Comparison of ENCODE assay signal across 1 cellular context in the genomic region with DNA sequence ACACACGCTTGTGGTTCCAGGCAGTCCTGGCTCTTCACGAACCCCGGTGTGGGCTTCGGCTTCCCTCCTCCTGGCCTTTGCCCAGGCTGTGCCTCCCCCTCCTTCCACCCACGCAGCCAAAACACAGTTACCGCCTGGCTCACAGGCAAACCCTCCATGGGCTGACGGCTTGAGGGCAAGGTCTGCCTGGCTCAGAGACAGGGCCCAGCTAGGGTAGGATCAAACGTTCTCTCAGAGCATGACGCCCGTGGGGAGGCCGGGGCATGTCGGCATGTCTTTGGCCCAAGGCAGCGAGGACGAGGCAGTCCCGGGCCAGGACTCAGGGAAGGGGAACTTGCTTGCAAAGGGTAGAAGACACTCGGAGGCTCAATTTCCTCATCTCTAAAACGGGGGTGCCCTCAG.
TF ChIP-seq lines count a peak whose summit lies in the region.

No MANE protein-coding gene starts in this region.

TF ChIP-seq in HepG2, 621 proteins besides CTCF, POLR2A, EP300 and RAD21 (continued from another document and continues in another):
- no peak for TF ChIP-seq BCL3 (CRISPR knock-in tag; IDR thresholded peaks at IDR 0.05)
- no peak; the same call in 1 of the 2 replicates for TF ChIP-seq ZNF350 (CRISPR knock-in tag; IDR thresholded peaks at IDR 0.05; ENCODE audit: borderline replicate concordance, low read depth)
- no peak for TF ChIP-seq DR1 (CRISPR knock-in tag; IDR thresholded peaks at IDR 0.05)
- TF ChIP-seq ZNF556 (CRISPR knock-in tag; IDR thresholded peaks at IDR 0.05; ENCODE audit: borderline replicate concordance): no peak
- TF ChIP-seq CHCHD3 (CRISPR knock-in tag; IDR thresholded peaks at IDR 0.05): no peak
- TF ChIP-seq, protein P1, sequence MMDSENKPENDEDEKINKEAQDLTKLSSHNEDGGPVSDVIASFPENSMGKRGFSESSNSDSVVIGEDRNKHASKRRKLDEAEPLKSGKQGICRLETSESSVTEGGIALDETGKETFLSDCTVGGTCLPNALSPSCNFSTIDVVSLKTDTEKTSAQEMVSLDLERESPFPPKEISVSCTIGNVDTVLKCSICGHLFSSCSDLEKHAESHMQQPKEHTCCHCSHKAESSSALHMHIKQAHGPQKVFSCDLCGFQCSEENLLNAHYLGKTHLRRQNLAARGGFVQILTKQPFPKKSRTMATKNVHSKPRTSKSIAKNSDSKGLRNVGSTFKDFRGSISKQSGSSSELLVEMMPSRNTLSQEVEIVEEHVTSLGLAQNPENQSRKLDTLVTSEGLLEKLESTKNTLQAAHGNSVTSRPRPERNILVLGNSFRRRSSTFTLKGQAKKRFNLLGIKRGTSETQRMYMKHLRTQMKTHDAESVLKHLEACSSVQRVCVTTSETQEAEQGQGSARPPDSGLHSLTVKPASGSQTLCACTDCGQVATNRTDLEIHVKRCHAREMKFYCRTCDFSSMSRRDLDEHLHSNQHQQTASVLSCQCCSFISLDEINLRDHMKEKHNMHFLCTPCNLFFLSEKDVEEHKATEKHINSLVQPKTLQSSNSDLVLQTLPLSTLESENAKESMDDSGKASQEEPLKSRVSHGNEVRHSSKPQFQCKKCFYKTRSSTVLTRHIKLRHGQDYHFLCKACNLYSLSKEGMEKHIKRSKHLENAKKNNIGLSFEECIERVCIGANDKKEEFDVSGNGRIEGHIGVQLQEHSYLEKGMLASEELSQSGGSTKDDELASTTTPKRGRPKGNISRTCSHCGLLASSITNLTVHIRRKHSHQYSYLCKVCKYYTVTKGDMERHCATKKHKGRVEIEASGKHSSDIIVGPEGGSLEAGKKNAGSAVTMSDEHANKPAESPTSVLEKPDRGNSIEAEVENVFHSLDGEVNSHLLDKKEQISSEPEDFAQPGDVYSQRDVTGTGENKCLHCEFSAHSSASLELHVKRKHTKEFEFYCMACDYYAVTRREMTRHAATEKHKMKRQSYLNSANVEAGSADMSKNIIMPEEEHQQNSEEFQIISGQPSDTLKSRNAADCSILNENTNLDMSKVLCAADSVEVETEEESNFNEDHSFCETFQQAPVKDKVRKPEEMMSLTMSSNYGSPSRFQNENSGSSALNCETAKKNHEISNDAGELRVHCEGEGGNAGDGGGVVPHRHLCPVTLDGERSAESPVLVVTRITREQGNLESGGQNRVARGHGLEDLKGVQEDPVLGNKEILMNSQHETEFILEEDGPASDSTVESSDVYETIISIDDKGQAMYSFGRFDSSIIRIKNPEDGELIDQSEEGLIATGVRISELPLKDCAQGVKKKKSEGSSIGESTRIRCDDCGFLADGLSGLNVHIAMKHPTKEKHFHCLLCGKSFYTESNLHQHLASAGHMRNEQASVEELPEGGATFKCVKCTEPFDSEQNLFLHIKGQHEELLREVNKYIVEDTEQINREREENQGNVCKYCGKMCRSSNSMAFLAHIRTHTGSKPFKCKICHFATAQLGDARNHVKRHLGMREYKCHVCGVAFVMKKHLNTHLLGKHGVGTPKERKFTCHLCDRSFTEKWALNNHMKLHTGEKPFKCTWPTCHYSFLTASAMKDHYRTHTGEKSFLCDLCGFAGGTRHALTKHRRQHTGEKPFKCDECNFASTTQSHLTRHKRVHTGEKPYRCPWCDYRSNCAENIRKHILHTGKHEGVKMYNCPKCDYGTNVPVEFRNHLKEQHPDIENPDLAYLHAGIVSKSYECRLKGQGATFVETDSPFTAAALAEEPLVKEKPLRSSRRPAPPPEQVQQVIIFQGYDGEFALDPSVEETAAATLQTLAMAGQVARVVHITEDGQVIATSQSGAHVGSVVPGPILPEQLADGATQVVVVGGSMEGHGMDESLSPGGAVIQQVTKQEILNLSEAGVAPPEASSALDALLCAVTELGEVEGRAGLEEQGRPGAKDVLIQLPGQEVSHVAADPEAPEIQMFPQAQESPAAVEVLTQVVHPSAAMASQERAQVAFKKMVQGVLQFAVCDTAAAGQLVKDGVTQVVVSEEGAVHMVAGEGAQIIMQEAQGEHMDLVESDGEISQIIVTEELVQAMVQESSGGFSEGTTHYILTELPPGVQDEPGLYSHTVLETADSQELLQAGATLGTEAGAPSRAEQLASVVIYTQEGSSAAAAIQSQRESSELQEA (CRISPR knock-in tag; IDR thresholded peaks at IDR 0.05; ENCODE audit: not compliant biosample characterization): no peak
- no peak for TF ChIP-seq MYNN (CRISPR knock-in tag; IDR thresholded peaks at IDR 0.05; ENCODE audit: low read depth)
- no peak for TF ChIP-seq EZH2 (conservative IDR thresholded peaks at IDR 0.05; ENCODE audit: low read depth, low read length)
- TF ChIP-seq HNRNPH1 (optimal IDR thresholded peaks at IDR 0.05; ENCODE audit: low read depth, low read length): no peak
- no peak for TF ChIP-seq ELF1 (CRISPR knock-in tag; IDR thresholded peaks at IDR 0.05)
- TF ChIP-seq ZNF567 (CRISPR knock-in tag; IDR thresholded peaks at IDR 0.05; ENCODE audit: borderline replicate concordance): no peak
- TF ChIP-seq MED1 (CRISPR knock-in tag; IDR thresholded peaks at IDR 0.05): peak; percentile 44; the same call in 1 of the 2 replicates
- no peak for TF ChIP-seq E2F2 (CRISPR knock-in tag; IDR thresholded peaks at IDR 0.05; ENCODE audit: borderline replicate concordance)
- no peak for TF ChIP-seq ZNF704 (CRISPR knock-in tag; IDR thresholded peaks at IDR 0.05; ENCODE audit: borderline replicate concordance)
- TF ChIP-seq, protein P2, sequence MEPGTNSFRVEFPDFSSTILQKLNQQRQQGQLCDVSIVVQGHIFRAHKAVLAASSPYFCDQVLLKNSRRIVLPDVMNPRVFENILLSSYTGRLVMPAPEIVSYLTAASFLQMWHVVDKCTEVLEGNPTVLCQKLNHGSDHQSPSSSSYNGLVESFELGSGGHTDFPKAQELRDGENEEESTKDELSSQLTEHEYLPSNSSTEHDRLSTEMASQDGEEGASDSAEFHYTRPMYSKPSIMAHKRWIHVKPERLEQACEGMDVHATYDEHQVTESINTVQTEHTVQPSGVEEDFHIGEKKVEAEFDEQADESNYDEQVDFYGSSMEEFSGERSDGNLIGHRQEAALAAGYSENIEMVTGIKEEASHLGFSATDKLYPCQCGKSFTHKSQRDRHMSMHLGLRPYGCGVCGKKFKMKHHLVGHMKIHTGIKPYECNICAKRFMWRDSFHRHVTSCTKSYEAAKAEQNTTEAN (CRISPR knock-in tag; conservative IDR thresholded peaks at IDR 0.05): no peak
- no peak for TF ChIP-seq ZBTB3 (CRISPR knock-in tag; IDR thresholded peaks at IDR 0.05; ENCODE audit: borderline replicate concordance, low read depth)
- TF ChIP-seq, protein P3, sequence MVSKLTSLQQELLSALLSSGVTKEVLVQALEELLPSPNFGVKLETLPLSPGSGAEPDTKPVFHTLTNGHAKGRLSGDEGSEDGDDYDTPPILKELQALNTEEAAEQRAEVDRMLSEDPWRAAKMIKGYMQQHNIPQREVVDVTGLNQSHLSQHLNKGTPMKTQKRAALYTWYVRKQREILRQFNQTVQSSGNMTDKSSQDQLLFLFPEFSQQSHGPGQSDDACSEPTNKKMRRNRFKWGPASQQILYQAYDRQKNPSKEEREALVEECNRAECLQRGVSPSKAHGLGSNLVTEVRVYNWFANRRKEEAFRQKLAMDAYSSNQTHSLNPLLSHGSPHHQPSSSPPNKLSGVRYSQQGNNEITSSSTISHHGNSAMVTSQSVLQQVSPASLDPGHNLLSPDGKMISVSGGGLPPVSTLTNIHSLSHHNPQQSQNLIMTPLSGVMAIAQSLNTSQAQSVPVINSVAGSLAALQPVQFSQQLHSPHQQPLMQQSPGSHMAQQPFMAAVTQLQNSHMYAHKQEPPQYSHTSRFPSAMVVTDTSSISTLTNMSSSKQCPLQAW (CRISPR knock-in tag; IDR thresholded peaks at IDR 0.05): no peak; the same call in 1 of the 2 replicates
- TF ChIP-seq ZFAT (CRISPR knock-in tag; conservative IDR thresholded peaks at IDR 0.05): no peak
- no peak for TF ChIP-seq ZNF138 (CRISPR knock-in tag; IDR thresholded peaks at IDR 0.05; ENCODE audit: low read depth)
- no peak for TF ChIP-seq SRSF1 (optimal IDR thresholded peaks at IDR 0.05; ENCODE audit: low read depth, low read length)
- TF ChIP-seq, protein P4, sequence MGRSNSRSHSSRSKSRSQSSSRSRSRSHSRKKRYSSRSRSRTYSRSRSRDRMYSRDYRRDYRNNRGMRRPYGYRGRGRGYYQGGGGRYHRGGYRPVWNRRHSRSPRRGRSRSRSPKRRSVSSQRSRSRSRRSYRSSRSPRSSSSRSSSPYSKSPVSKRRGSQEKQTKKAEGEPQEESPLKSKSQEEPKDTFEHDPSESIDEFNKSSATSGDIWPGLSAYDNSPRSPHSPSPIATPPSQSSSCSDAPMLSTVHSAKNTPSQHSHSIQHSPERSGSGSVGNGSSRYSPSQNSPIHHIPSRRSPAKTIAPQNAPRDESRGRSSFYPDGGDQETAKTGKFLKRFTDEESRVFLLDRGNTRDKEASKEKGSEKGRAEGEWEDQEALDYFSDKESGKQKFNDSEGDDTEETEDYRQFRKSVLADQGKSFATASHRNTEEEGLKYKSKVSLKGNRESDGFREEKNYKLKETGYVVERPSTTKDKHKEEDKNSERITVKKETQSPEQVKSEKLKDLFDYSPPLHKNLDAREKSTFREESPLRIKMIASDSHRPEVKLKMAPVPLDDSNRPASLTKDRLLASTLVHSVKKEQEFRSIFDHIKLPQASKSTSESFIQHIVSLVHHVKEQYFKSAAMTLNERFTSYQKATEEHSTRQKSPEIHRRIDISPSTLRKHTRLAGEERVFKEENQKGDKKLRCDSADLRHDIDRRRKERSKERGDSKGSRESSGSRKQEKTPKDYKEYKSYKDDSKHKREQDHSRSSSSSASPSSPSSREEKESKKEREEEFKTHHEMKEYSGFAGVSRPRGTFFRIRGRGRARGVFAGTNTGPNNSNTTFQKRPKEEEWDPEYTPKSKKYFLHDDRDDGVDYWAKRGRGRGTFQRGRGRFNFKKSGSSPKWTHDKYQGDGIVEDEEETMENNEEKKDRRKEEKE (IDR thresholded peaks at IDR 0.05): no peak
- peak; percentile 90; the same call in 1 of the 2 replicates for TF ChIP-seq MTA1 (CRISPR knock-in tag; IDR thresholded peaks at IDR 0.05; ENCODE audit: borderline replicate concordance)
- TF ChIP-seq PAX8 (CRISPR knock-in tag; IDR thresholded peaks at IDR 0.05; ENCODE audit: borderline replicate concordance): no peak
- no peak for TF ChIP-seq STAT5B (CRISPR knock-in tag; IDR thresholded peaks at IDR 0.05)
- TF ChIP-seq ZNF790 (CRISPR knock-in tag; IDR thresholded peaks at IDR 0.05; ENCODE audit: borderline replicate concordance): no peak
- TF ChIP-seq ZMYM4 (CRISPR knock-in tag; IDR thresholded peaks at IDR 0.05): no peak
- 0 out of 2 replicates have a peak, but pooled peaks have one; percentile 31 for TF ChIP-seq NAIF1 (CRISPR knock-in tag; IDR thresholded peaks at IDR 0.05; ENCODE audit: borderline replicate concordance)
- no peak for TF ChIP-seq ZFP82 (CRISPR knock-in tag; IDR thresholded peaks at IDR 0.05; ENCODE audit: borderline replicate concordance)
- TF ChIP-seq CREB3 (CRISPR knock-in tag; IDR thresholded peaks at IDR 0.05): no peak
- no peak for TF ChIP-seq HNRNPUL1 (IDR thresholded peaks at IDR 0.05; ENCODE audit: low read depth, low read length)
- TF ChIP-seq ZFP37 (CRISPR knock-in tag; IDR thresholded peaks at IDR 0.05; ENCODE audit: borderline replicate concordance): no peak
- TF ChIP-seq DMAP1 (CRISPR knock-in tag; IDR thresholded peaks at IDR 0.05): 0 out of 2 replicates have a peak, but pooled peaks have one; percentile 26
- TF ChIP-seq TP53 (CRISPR knock-in tag; conservative IDR thresholded peaks at IDR 0.05): no peak
- no peak for TF ChIP-seq MZF1 (CRISPR knock-in tag; IDR thresholded peaks at IDR 0.05; ENCODE audit: borderline replicate concordance)
- TF ChIP-seq, protein P5, sequence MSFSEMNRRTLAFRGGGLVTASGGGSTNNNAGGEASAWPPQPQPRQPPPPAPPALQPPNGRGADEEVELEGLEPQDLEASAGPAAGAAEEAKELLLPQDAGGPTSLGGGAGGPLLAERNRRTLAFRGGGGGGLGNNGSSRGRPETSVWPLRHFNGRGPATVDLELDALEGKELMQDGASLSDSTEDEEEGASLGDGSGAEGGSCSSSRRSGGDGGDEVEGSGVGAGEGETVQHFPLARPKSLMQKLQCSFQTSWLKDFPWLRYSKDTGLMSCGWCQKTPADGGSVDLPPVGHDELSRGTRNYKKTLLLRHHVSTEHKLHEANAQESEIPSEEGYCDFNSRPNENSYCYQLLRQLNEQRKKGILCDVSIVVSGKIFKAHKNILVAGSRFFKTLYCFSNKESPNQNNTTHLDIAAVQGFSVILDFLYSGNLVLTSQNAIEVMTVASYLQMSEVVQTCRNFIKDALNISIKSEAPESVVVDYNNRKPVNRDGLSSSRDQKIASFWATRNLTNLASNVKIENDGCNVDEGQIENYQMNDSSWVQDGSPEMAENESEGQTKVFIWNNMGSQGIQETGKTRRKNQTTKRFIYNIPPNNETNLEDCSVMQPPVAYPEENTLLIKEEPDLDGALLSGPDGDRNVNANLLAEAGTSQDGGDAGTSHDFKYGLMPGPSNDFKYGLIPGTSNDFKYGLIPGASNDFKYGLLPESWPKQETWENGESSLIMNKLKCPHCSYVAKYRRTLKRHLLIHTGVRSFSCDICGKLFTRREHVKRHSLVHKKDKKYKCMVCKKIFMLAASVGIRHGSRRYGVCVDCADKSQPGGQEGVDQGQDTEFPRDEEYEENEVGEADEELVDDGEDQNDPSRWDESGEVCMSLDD (CRISPR knock-in tag; IDR thresholded peaks at IDR 0.05; ENCODE audit: borderline replicate concordance): no peak
